Comparison of ENCODE assay signal across 2 cellular contexts in the genomic region with DNA sequence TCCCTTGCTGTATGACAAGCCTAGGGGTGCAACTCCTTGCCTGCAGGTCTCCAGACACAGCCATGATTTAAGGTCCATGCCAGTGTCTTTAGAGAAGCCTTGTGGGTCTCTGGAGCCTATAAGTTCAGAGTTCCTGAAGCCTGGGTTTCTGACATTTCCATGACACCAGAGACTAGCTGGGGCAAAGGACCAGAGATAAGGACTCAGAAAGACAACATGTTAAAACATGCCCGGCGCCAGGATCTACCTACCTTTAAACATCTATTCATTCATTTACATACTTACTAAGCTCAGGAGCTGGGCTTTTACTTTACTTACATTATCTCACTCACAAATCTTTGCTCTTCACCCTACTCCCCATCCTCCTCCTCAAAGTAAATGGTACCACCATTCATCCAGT.
TF ChIP-seq lines count a peak whose summit lies in the region.

No MANE protein-coding gene starts in this region.

TF ChIP-seq in GM23338, 12 proteins besides CTCF, POLR2A, EP300 and RAD21:
- TF ChIP-seq STAT1 (IDR thresholded peaks at IDR 0.05; ENCODE audit: unreplicated experiment) (no peak), ZNF114 (CRISPR knock-in tag; IDR thresholded peaks at IDR 0.05) (no peak), NANOG (IDR thresholded peaks at IDR 0.05; ENCODE audit: borderline replicate concordance) (no peak), EZH2phosphoT487 (IDR thresholded peaks at IDR 0.05; ENCODE audit: unreplicated experiment) (no peak)
TF ChIP-seq in GM23338: peak in this region for 0.

TF ChIP-seq in endothelial cell of umbilical vein, 7 proteins besides CTCF, POLR2A, EP300 and RAD21:
- no peak for TF ChIP-seq POLR2AphosphoS5 (IDR thresholded peaks at IDR 0.05; ENCODE audit: insufficient read depth, low read depth, low read length)
- TF ChIP-seq GATA2 (IDR thresholded peaks at IDR 0.05; ENCODE audit: insufficient read depth, insufficient read length, low read depth, low read length) = no peak
- no peak for TF ChIP-seq FOS (IDR thresholded peaks at IDR 0.05; ENCODE audit: borderline replicate concordance, insufficient read depth, low read length)
- TF ChIP-seq MYC (IDR thresholded peaks at IDR 0.05; ENCODE audit: low read depth, low read length) = no peak
- TF ChIP-seq EZH2 (IDR thresholded peaks at IDR 0.05; ENCODE audit: borderline replicate concordance, low read depth, low read length, severe bottlenecking) = no peak
- no peak for TF ChIP-seq JUN (IDR thresholded peaks at IDR 0.05; ENCODE audit: borderline replicate concordance, insufficient read depth, insufficient read length, low read depth)
- TF ChIP-seq, protein P1, sequence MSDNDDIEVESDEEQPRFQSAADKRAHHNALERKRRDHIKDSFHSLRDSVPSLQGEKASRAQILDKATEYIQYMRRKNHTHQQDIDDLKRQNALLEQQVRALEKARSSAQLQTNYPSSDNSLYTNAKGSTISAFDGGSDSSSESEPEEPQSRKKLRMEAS (IDR thresholded peaks at IDR 0.05; ENCODE audit: insufficient read depth, insufficient read length) = no peak
